In the genomic region with DNA sequence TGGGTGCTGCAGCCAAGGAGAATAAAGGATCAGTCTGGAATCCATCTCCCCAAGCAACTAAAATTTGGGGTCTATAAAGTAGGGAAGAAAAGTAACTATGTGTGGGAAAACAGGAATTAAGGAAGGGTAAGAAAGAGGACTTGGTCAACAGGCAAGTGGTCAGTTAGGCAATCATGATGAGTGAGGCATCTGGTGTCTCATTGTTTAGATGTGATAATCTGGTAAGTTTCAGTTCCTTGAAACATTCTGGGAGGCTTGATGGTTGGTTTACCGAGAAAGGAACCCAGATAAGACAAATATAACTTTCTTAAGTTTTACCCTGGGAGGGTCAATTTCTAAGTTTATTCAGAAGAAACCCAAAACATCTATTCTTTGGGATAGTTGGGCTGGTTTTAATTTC, we compare ENCODE assay signal across 24 cellular contexts.
DNase-seq lines count a peak whose midpoint lies in the region; ATAC-seq lines count a peak whose summit lies in the region.
"Had no signal": no experiment of that assay in that cellular context is flagged by ENCODE, and none has a peak within 500 bp of the region (broad histone marks: within the 10 kb centered on the region; RNA-seq: fewer than 3 reads in every experiment).

No MANE protein-coding gene starts in this region.

- ATAC-seq in HG03342 (IDR thresholded peaks at IDR 0.05; ENCODE audit: unreplicated experiment) (peak; percentile 38), GM21717 (IDR thresholded peaks at IDR 0.05; ENCODE audit: unreplicated experiment) (no peak)
- ATAC-seq in effector memory CD8-positive, alpha-beta T cell (replicated peaks), result no peak
- ATAC-seq: left cardiac atrium; natural killer cell treated with Interleukin-12 subunit alpha and Interleukin-12 subunit beta and Interleukin-15 and Interleukin-18, amount 100 ng/mL, for 72 hours; WTC11 had no signal

- H3K27me3 Mint-ChIP-seq in effector memory CD8-positive, alpha-beta T cell, result peaks cover 11 to 37% of the 10 kb centered on the region in 2 donors

- no peak overlapping the region for H3K27ac Mint-ChIP-seq in effector memory CD8-positive, alpha-beta T cell
- H3K27ac Mint-ChIP-seq: activated CD4-positive, alpha-beta memory T cell treated with anti-CD3 and anti-CD28 coated beads, Interleukin-2, amount 10 ng/mL, durations not matched to agents 7 days and 5 days; CD4-positive, alpha-beta T cell; H9; natural killer cell treated with Interleukin-12 subunit alpha and Interleukin-12 subunit beta and Interleukin-15 and Interleukin-18, amount 100 ng/mL, for 72 hours; WTC11 had no signal

- peaks cover 4% of the 10 kb centered on the region for H3K36me3 Mint-ChIP-seq in effector memory CD8-positive, alpha-beta T cell (ENCODE audit: insufficient read depth)
- H3K36me3 Mint-ChIP-seq: natural killer cell treated with Interleukin-12 subunit alpha and Interleukin-12 subunit beta and Interleukin-15 and Interleukin-18, amount 100 ng/mL, for 72 hours had no signal

- H3K9me3 Mint-ChIP-seq in effector memory CD8-positive, alpha-beta T cell, result no peaks in the 10 kb centered on the region
- H3K9me3 Mint-ChIP-seq: activated CD4-positive, alpha-beta memory T cell treated with anti-CD3 and anti-CD28 coated beads, Interleukin-2, amount 10 ng/mL, durations not matched to agents 7 days and 5 days; CD4-positive, alpha-beta T cell; natural killer cell treated with Interleukin-12 subunit alpha and Interleukin-12 subunit beta and Interleukin-15 and Interleukin-18, amount 100 ng/mL, for 72 hours had no signal

- H3K4me1 Mint-ChIP-seq in effector memory CD8-positive, alpha-beta T cell (ENCODE audit: low read depth in 2 of 2), result peaks cover 0 to under 1% of the 10 kb centered on the region in 2 donors
- H3K4me1 Mint-ChIP-seq: activated CD4-positive, alpha-beta memory T cell treated with anti-CD3 and anti-CD28 coated beads, Interleukin-2, amount 10 ng/mL, durations not matched to agents 7 days and 5 days had no signal

- no peak overlapping the region for H3K4me3 Mint-ChIP-seq in effector memory CD8-positive, alpha-beta T cell
- H3K4me3 Mint-ChIP-seq: activated CD4-positive, alpha-beta memory T cell treated with anti-CD3 and anti-CD28 coated beads, Interleukin-2, amount 10 ng/mL, durations not matched to agents 7 days and 5 days; CD4-positive, alpha-beta T cell; H9; natural killer cell treated with Interleukin-12 subunit alpha and Interleukin-12 subunit beta and Interleukin-15 and Interleukin-18, amount 100 ng/mL, for 72 hours; WTC11 had no signal

- peak; percentile 82 for DNase-seq in CD1c-positive myeloid dendritic cell (ENCODE audit: extremely low spot score)
- peak; percentile 46 for DNase-seq in OCI-M1 (lab: John Stamatoyannopoulos, UW)
- DNase-seq in globus pallidus (ENCODE audit: low spot score), result peak; percentile 7
- no peak for DNase-seq in NCI-H1930 (lab: John Stamatoyannopoulos, UW)
- no peak for DNase-seq in effector memory CD8-positive, alpha-beta T cell
- DNase-seq in germinal center (ENCODE audit: low spot score), result no peak
- DNase-seq: activated CD4-positive, alpha-beta memory T cell treated with anti-CD3 and anti-CD28 coated beads, Interleukin-2, amount 10 ng/mL, durations not matched to agents 7 days and 5 days; activated gamma-delta T cell; activated T-cell treated with anti-CD3 and anti-CD28 coated beads for 4 hours; amniotic stem cell; CD4-positive, alpha-beta T cell; dermis blood vessel endothelial cell; H9; left cardiac atrium; NCI-H1436 treated with DMSO at 0.1 percent for 48 hours; NCI-H2171; NCI-H526; ovary; right lobe of liver; stimulated activated CD4-positive, alpha-beta T cell treated with anti-CD3 and anti-CD28 coated beads, Interleukin-15, amount 100 ng/mL, for 24 hours had no signal

Comparison
In these comparisons a context has a peak if more than half of its experiments do, and no peak if none do; other contexts are left out.
1. DNase-seq: peak in CD1c-positive myeloid dendritic cell (single experiment), OCI-M1 (single experiment) and globus pallidus (single experiment); none in NCI-H1930 (0 of 2), effector memory CD8-positive, alpha-beta T cell (0 of 3) and germinal center (single experiment).